8 cellular contexts compared by ENCODE assay signal in genomic region chr19:56538761-56539263, GRCh38. TPM values are rescaled to one million over a fixed set of nuclear protein-coding genes. Genes with fewer than 3 reads are reported as not detected.
DNase-seq lines count a peak whose midpoint lies in the region; ATAC-seq and TF ChIP-seq lines count a peak whose summit lies in the region.

Gene ZFP28, plus strand, starts transcription at chr19:56538948. Its CDS starts 71 bp downstream, at chr19:56539019.

- no peaks in the 10 kb centered on the region for H3K27me3 ChIP-seq in CD4-positive, alpha-beta memory T cell (ENCODE audit: insufficient read depth, low read length)
- H3K27me3 ChIP-seq in parathyroid adenoma (ENCODE audit: control insufficient read depth, insufficient read depth, low read length), result no peaks in the 10 kb centered on the region

- peaks cover 0 to 2% of the 10 kb centered on the region in 2 donors for H3K27me3 Mint-ChIP-seq in CD4-positive, alpha-beta memory T cell
- peaks cover 13% of the 10 kb centered on the region for H3K27me3 Mint-ChIP-seq in glutamatergic neuron (ENCODE audit: unreplicated experiment)

- no peak for TF ChIP-seq CTCF in glutamatergic neuron (IDR thresholded peaks at IDR 0.05; ENCODE audit: partially characterized antibody, unreplicated experiment)
- no peak for TF ChIP-seq CTCF in parathyroid adenoma (IDR thresholded peaks at IDR 0.05)

- peaks cover 40 to 54% of the 10 kb centered on the region in 2 donors for H3K36me3 Mint-ChIP-seq in CD4-positive, alpha-beta memory T cell
- peaks cover 46% of the 10 kb centered on the region for H3K36me3 Mint-ChIP-seq in glutamatergic neuron (ENCODE audit: unreplicated experiment)

- peak within 1 kb of the TSS; percentile 70 for H3K27ac ChIP-seq in CD4-positive, alpha-beta memory T cell (ENCODE audit: low read depth, low read length)
- H3K27ac ChIP-seq in parathyroid adenoma, result peak within 1 kb of the TSS; percentile 83

- H3K36me3 ChIP-seq in CD4-positive, alpha-beta memory T cell (ENCODE audit: insufficient read depth, low read length), result no peaks in the 10 kb centered on the region
- no peaks in the 10 kb centered on the region for H3K36me3 ChIP-seq in parathyroid adenoma (ENCODE audit: control insufficient read depth, insufficient read depth, low read length)

- peak within 1 kb of the TSS; percentile 92 for H3K4me2 ChIP-seq in parathyroid adenoma (ENCODE audit: low read length)

- H3K4me3 ChIP-seq in CD4-positive, alpha-beta memory T cell (ENCODE audit: low read length in 2 of 2), result peak within 1 kb of the TSS; percentile 63 to 83
- peak within 1 kb of the TSS; percentile 98 for H3K4me3 ChIP-seq in parathyroid adenoma (ENCODE audit: low read depth, low read length)

- H3K27ac Mint-ChIP-seq in CD4-positive, alpha-beta memory T cell, result peak within 1 kb of the TSS; percentile 89 to 96 (median 94)
- H3K27ac Mint-ChIP-seq in glutamatergic neuron (ENCODE audit: unreplicated experiment), result peak within 1 kb of the TSS; percentile 93

- H3K9ac ChIP-seq in parathyroid adenoma, result no peak within 1 kb of the TSS

- peak in 1 of 5 donors; percentile 72 for DNase-seq in CD4-positive, alpha-beta memory T cell
- DNase-seq in NCI-H2081 (lab: John Stamatoyannopoulos, UW) (peak; percentile 70 to 80), glutamatergic neuron (peak; percentile 85), NCI-H2029 (lab: John Stamatoyannopoulos, UW) (no peak)
- DNase-seq in activated T-cell treated with anti-CD3 and anti-CD28 coated beads, Interleukin-2, amount 50 U/mL, for 48 hours, result peak; percentile 73 to 79

- H3K9me3 Mint-ChIP-seq in CD4-positive, alpha-beta memory T cell, result peaks cover 2 to 86% (median 74%) of the 10 kb centered on the region in 8 donors
- H3K9me3 Mint-ChIP-seq in glutamatergic neuron (ENCODE audit: unreplicated experiment), result peaks cover 39% of the 10 kb centered on the region

- intact Hi-C loops in CD4-positive, alpha-beta memory T cell (cut with micrococcal nuclease), result loop anchor here (1.0 kb wide), 5 partner anchors 28 to 224 kb away; partner anchors contain the start of genes ZNF470, ZNF471, ZNF583 and ZNF71

- no peaks in the 10 kb centered on the region for H3K79me2 ChIP-seq in parathyroid adenoma

- CTCF ChIA-PET in CD4-positive, alpha-beta memory T cell (lab: Charles Lee; ENCODE audit: partially characterized antibody), result no interaction called here

- POLR2A ChIA-PET in CD4-positive, alpha-beta memory T cell (lab: Charles Lee; ENCODE audit: partially characterized antibody), result interaction anchor here (0.7 to 1.0 kb wide), 4 partner anchors 15 to 135 kb away, joined by 3 to 4 read pairs (median 4); partner anchors contain the start of genes ZNF470, ZNF583 and ZNF835

- peaks cover 14% of the 10 kb centered on the region for H3K4me1 ChIP-seq in CD4-positive, alpha-beta memory T cell (ENCODE audit: insufficient read depth, low read length)
- no peaks in the 10 kb centered on the region for H3K4me1 ChIP-seq in parathyroid adenoma

- peaks cover 7 to 24% (median 12%) of the 10 kb centered on the region in 4 donors for H3K4me1 Mint-ChIP-seq in CD4-positive, alpha-beta memory T cell
- H3K4me1 Mint-ChIP-seq in glutamatergic neuron (ENCODE audit: low read depth, unreplicated experiment), result no peaks in the 10 kb centered on the region

- H3K9me3 ChIP-seq in CD4-positive, alpha-beta memory T cell (ENCODE audit: control insufficient read depth in 1 of 2, low read length in 2 of 2), result peaks cover 0 to 7% of the 10 kb centered on the region in 2 donors
- H3K9me3 ChIP-seq in parathyroid adenoma (ENCODE audit: control insufficient read depth, low read length), result no peaks in the 10 kb centered on the region

- H2AFZ ChIP-seq in parathyroid adenoma, result peak within 1 kb of the TSS; percentile 93

- ATAC-seq in GM21576 (IDR thresholded peaks at IDR 0.05; ENCODE audit: unreplicated experiment) (peak; percentile 33), GM18502 (IDR thresholded peaks at IDR 0.05; ENCODE audit: poor library complexity, unreplicated experiment) (no peak)

- H3K4me3 Mint-ChIP-seq in CD4-positive, alpha-beta memory T cell, result peak within 1 kb of the TSS; percentile 88 to 95 (median 92)
- peak within 1 kb of the TSS; percentile 92 for H3K4me3 Mint-ChIP-seq in glutamatergic neuron (ENCODE audit: unreplicated experiment)

RNA-seq across cellular contexts. Expression of gene ZFP28, which starts in this region (rescaled TPM):
- total RNA-seq in CD4-positive, alpha-beta memory T cell, result 1 to 10 TPM; 8.3 to 8.8 TPM
- polyA plus RNA-seq in CD4-positive, alpha-beta memory T cell, result 1 to 10 TPM; 1.5 to 3.0 TPM
- 25.9 TPM for total RNA-seq in glutamatergic neuron (ENCODE audit: unreplicated experiment)
